Comparison of ENCODE assay signal across 8 cellular contexts in the genomic region with DNA sequence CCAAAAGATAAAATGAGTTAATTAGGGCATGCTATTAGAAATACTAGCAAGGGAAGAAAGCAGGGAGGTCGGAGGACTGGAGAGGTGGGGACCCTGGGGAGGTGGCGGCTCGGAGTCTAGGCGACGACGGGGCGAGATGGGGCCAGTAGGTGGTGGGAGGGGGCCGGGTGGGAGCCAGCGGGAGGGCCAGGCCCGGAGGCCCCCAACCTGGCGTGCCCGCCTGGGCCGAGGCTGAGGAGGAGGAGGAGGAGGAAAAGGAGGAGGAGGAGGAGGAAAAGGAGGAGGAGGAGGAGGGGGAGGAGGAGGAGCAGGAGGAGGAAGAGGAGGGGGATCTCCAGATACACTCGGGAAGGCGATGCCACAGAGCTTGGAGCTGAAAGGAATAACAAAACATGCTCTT.
"Had no signal": no experiment of that assay in that cellular context is flagged by ENCODE, and none has a peak within 500 bp of the region (broad histone marks: within the 10 kb centered on the region; RNA-seq: fewer than 3 reads in every experiment).

No MANE protein-coding gene starts in this region.

- FAIRE-seq: H54, HTR-8/SVneo had no signal

- H3K4me3 ChIP-seq: GM23248 had no signal

- DNase-seq: GM23248, GOT3, H9, HCEC 1CT, IMR-90, KBM-7 had no signal

- H3K27ac ChIP-seq: GM23248 had no signal

- H3K9ac ChIP-seq: GM23248 had no signal

- H2AFZ ChIP-seq: GM23248 had no signal
